1 cellular context compared by ENCODE assay signal in genomic region chr5:158456756-158457155, GRCh38.
TF ChIP-seq lines count a peak whose summit lies in the region.

No MANE protein-coding gene starts in this region.

TF ChIP-seq in HEK293, 187 proteins besides CTCF, POLR2A, EP300 and RAD21 (continued from another document and continues in another):
- TF ChIP-seq PRDM2 (tag by site-specific recombination; IDR thresholded peaks at IDR 0.05; ENCODE audit: borderline replicate concordance) = no peak
- TF ChIP-seq ZNF366 (tag by site-specific recombination; conservative IDR thresholded peaks at IDR 0.05) = peak; percentile 87
- no peak for TF ChIP-seq ZNF549 (tag by site-specific recombination; IDR thresholded peaks at IDR 0.05)
- no peak for TF ChIP-seq ZNF449 (tag by site-specific recombination; IDR thresholded peaks at IDR 0.05)
- TF ChIP-seq ZBTB17 (tag by site-specific recombination; IDR thresholded peaks at IDR 0.05) = no peak
- TF ChIP-seq ZNF121 (tag by site-specific recombination; IDR thresholded peaks at IDR 0.05) = no peak
- no peak for TF ChIP-seq FEZF1 (tag by site-specific recombination; IDR thresholded peaks at IDR 0.05)
- TF ChIP-seq ZNF624 (tag by site-specific recombination; IDR thresholded peaks at IDR 0.05) = no peak
- TF ChIP-seq ZNF157 (tag by site-specific recombination; IDR thresholded peaks at IDR 0.05) = no peak
- peak; percentile 93 for TF ChIP-seq ZNF600 (tag by site-specific recombination; IDR thresholded peaks at IDR 0.05)
- no peak for TF ChIP-seq ZNF837 (tag by site-specific recombination; IDR thresholded peaks at IDR 0.05)
- TF ChIP-seq ZNF394 (tag by site-specific recombination; IDR thresholded peaks at IDR 0.05; ENCODE audit: borderline replicate concordance) = peak; percentile 56; the same call in 1 of the 2 replicates
- peak; percentile 51; the same call in 1 of the 2 replicates for TF ChIP-seq ZNF398 (tag by site-specific recombination; IDR thresholded peaks at IDR 0.05)
- no peak for TF ChIP-seq ZFP3 (tag by site-specific recombination; IDR thresholded peaks at IDR 0.05; ENCODE audit: low read depth)
- TF ChIP-seq OSR2 (tag by site-specific recombination; IDR thresholded peaks at IDR 0.05) = peak; percentile 10; the same call in 1 of the 2 replicates
- TF ChIP-seq GLI2 (tag by site-specific recombination; IDR thresholded peaks at IDR 0.05; ENCODE audit: borderline replicate concordance, low read depth) = peak; percentile 58; the same call in 1 of the 2 replicates
- TF ChIP-seq ZNF692 (tag by site-specific recombination; IDR thresholded peaks at IDR 0.05) = no peak
- TF ChIP-seq ZNF133 (tag by site-specific recombination; IDR thresholded peaks at IDR 0.05) = no peak
- no peak for TF ChIP-seq ZNF19 (tag by site-specific recombination; IDR thresholded peaks at IDR 0.05; ENCODE audit: low read depth)
- TF ChIP-seq ZNF140 (tag by site-specific recombination; IDR thresholded peaks at IDR 0.05) = no peak
- TF ChIP-seq ZNF433 (tag by site-specific recombination; IDR thresholded peaks at IDR 0.05; ENCODE audit: low read depth) = no peak
- TF ChIP-seq ZNF645 (tag by site-specific recombination; IDR thresholded peaks at IDR 0.05) = no peak
- TF ChIP-seq ZEB2 (tag by site-specific recombination; IDR thresholded peaks at IDR 0.05) = peak; percentile 91
- TF ChIP-seq ZNF416 (tag by site-specific recombination; IDR thresholded peaks at IDR 0.05) = no peak
- TF ChIP-seq REST (tag by site-specific recombination; IDR thresholded peaks at IDR 0.05) = peak; percentile 42; the same call in 1 of the 2 replicates
- TF ChIP-seq ZNF510 (tag by site-specific recombination; IDR thresholded peaks at IDR 0.05; ENCODE audit: insufficient replicate concordance) = no peak
- TF ChIP-seq OVOL3 (tag by site-specific recombination; IDR thresholded peaks at IDR 0.05) = no peak
- no peak for TF ChIP-seq KLF1 (tag by site-specific recombination; IDR thresholded peaks at IDR 0.05)
- no peak for TF ChIP-seq KLF8 (tag by site-specific recombination; IDR thresholded peaks at IDR 0.05)
- no peak for TF ChIP-seq AEBP2 (tag by site-specific recombination; IDR thresholded peaks at IDR 0.05; ENCODE audit: borderline replicate concordance)
- TF ChIP-seq HOXD13 (CRISPR knock-in tag; IDR thresholded peaks at IDR 0.05; ENCODE audit: borderline replicate concordance) = peak; percentile 77; the same call in 1 of the 2 replicates
- TF ChIP-seq ZNF639 (tag by site-specific recombination; IDR thresholded peaks at IDR 0.05) = 0 out of 2 replicates have a peak, but pooled peaks have one; percentile 37
- no peak for TF ChIP-seq GFI1B (tag by site-specific recombination; IDR thresholded peaks at IDR 0.05)
- no peak for TF ChIP-seq KLF16 (tag by site-specific recombination; IDR thresholded peaks at IDR 0.05)
- no peak for TF ChIP-seq GLI4 (tag by site-specific recombination; IDR thresholded peaks at IDR 0.05)
- TF ChIP-seq ZNF76 (tag by site-specific recombination; IDR thresholded peaks at IDR 0.05; ENCODE audit: borderline replicate concordance, low read depth) = no peak
- TF ChIP-seq ZNF292 (tag by site-specific recombination; IDR thresholded peaks at IDR 0.05; ENCODE audit: borderline replicate concordance, low read depth) = no peak
- TF ChIP-seq PBX3 (CRISPR knock-in tag; IDR thresholded peaks at IDR 0.05) = no peak
